Comparison of ENCODE assay signal across 8 cellular contexts in genomic region chr20:33859157-33859695, GRCh38. TPM values are rescaled to one million over a fixed set of nuclear protein-coding genes. Genes with fewer than 3 reads are reported as not detected.
A peak's percentile ranks its signal among the peaks of the same experiment; 100 is the strongest.
DNase-seq lines count a peak whose midpoint lies in the region; ATAC-seq and TF ChIP-seq lines count a peak whose summit lies in the region.

No MANE protein-coding gene starts in this region.

- peaks cover 34% of the 10 kb centered on the region for H3K4me1 Mint-ChIP-seq in activated CD8-positive, alpha-beta memory T cell treated with anti-CD3 and anti-CD28 coated beads, Interleukin-2, amount 10 ng/mL, durations not matched to agents 7 days and 5 days

- peak overlapping the region; percentile 2 for H3K4me3 Mint-ChIP-seq in activated CD8-positive, alpha-beta memory T cell treated with anti-CD3 and anti-CD28 coated beads, Interleukin-2, amount 10 ng/mL, durations not matched to agents 7 days and 5 days

- CTCF ChIA-PET in activated CD8-positive, alpha-beta memory T cell treated with anti-CD3 and anti-CD28 coated beads, Interleukin-2, amount 10 ng/mL, durations not matched to agents 7 days and 5 days (lab: Charles Lee) = interaction anchor here (0.6 to 1.2 kb wide), 6 partner anchors 10 to 270 kb away, joined by 3 read pairs; no protein-coding TSS in a partner anchor
- CTCF ChIA-PET in Panc1 (lab: Charles Lee) = interaction anchor here (0.6 kb wide), 1 partner anchor 268 kb away, joined by 7 read pairs; no protein-coding TSS in a partner anchor

- intact Hi-C loops in Panc1 (cut with micrococcal nuclease; ENCODE audit: unreplicated experiment) = no loop called here

- BruUV-seq in Panc1 (replicated peaks; lab: Mats Ljungman, UMichigan) = no TSS peak

- peaks cover 28% of the 10 kb centered on the region for H3K4me1 ChIP-seq in Panc1 (ENCODE audit: control insufficient read depth, insufficient read depth, low read length)
- H3K4me1 ChIP-seq in effector memory CD4-positive, alpha-beta T cell (ENCODE audit: control insufficient read depth, insufficient read depth, low read length, poor library complexity, severe bottlenecking) = peaks cover 19% of the 10 kb centered on the region

- H3K4me3 ChIP-seq in Panc1 (ENCODE audit: low read depth in 2 of 2, low read length in 2 of 2) = no peak overlapping the region
- H3K4me3 ChIP-seq in effector memory CD4-positive, alpha-beta T cell (ENCODE audit: insufficient read depth, low read depth, low read length, poor library complexity, severe bottlenecking) = no peak overlapping the region

- no peaks in the 10 kb centered on the region; the same call in 1 of the 2 replicates for H3K36me3 ChIP-seq in Panc1 (ENCODE audit: control insufficient read depth, insufficient read depth, low read length)
- H3K36me3 ChIP-seq in effector memory CD4-positive, alpha-beta T cell (ENCODE audit: control insufficient read depth, insufficient read depth, low read length) = peaks cover 19% of the 10 kb centered on the region

- no peaks in the 10 kb centered on the region for H3K27me3 ChIP-seq in Panc1 (ENCODE audit: control insufficient read depth, insufficient read depth, low read length)
- H3K27me3 ChIP-seq in effector memory CD4-positive, alpha-beta T cell (replicated peaks; ENCODE audit: control insufficient read depth, insufficient read depth, low read length, poor library complexity, severe bottlenecking) = no peaks in the 10 kb centered on the region

- peak overlapping the region; percentile 90 for H3K27ac Mint-ChIP-seq in activated CD8-positive, alpha-beta memory T cell treated with anti-CD3 and anti-CD28 coated beads, Interleukin-2, amount 10 ng/mL, durations not matched to agents 7 days and 5 days

- H3K36me3 Mint-ChIP-seq in activated CD8-positive, alpha-beta memory T cell treated with anti-CD3 and anti-CD28 coated beads, Interleukin-2, amount 10 ng/mL, durations not matched to agents 7 days and 5 days = peaks cover 24% of the 10 kb centered on the region

- peak; percentile 86 for DNase-seq in activated CD8-positive, alpha-beta memory T cell treated with anti-CD3 and anti-CD28 coated beads, Interleukin-2, amount 10 ng/mL, durations not matched to agents 7 days and 5 days
- DNase-seq in activated CD8-positive, alpha-beta memory T cell treated with anti-CD3 and anti-CD28 coated beads, Interleukin-2, amount 50 U/mL, for 48 hours = no peak
- peak; percentile 24 for DNase-seq in Panc1 (ENCODE audit: low read depth, low spot score)
- peak in 2 of 3 donors; percentile 11 to 21 for DNase-seq in effector memory CD4-positive, alpha-beta T cell
- peak; percentile 27 for DNase-seq in stimulated activated naive CD8-positive, alpha-beta T cell treated with anti-CD3 and anti-CD28 coated beads, Interleukin-15, Interleukin-2, amounts not matched to agents 100 U/mL and 50 U/mL, for 24 hours
- no peak for DNase-seq in NCI-H1930 (lab: John Stamatoyannopoulos, UW)
- no peak for DNase-seq in G401 (ENCODE audit: low spot score)

- no peaks in the 10 kb centered on the region for H3K9me3 Mint-ChIP-seq in activated CD8-positive, alpha-beta memory T cell treated with anti-CD3 and anti-CD28 coated beads, Interleukin-2, amount 10 ng/mL, durations not matched to agents 7 days and 5 days (ENCODE audit: low read depth)

- in situ Hi-C loops in Panc1 (cut with HindIII; ENCODE audit: low pct_unique_long_range_greater_than_20kb, low sequenced_read_pairs) = no loop called here
- in situ Hi-C loops in G401 (cut with HindIII; ENCODE audit: low sequenced_read_pairs) = no loop called here

- no peaks in the 10 kb centered on the region for H3K9me3 ChIP-seq in Panc1 (ENCODE audit: control insufficient read depth, insufficient read depth, low read depth, low read length)
- no peaks in the 10 kb centered on the region for H3K9me3 ChIP-seq in effector memory CD4-positive, alpha-beta T cell (ENCODE audit: control insufficient read depth, low read length)

- no peaks in the 10 kb centered on the region for H3K27me3 Mint-ChIP-seq in activated CD8-positive, alpha-beta memory T cell treated with anti-CD3 and anti-CD28 coated beads, Interleukin-2, amount 10 ng/mL, durations not matched to agents 7 days and 5 days

- TF ChIP-seq CTCF in Panc1 (IDR thresholded peaks at IDR 0.05) = no peak

- POLR2A ChIA-PET in Panc1 (lab: Charles Lee) = no interaction called here

- ATAC-seq in activated CD8-positive, alpha-beta memory T cell treated with anti-CD3 and anti-CD28 coated beads, Interleukin-2, amount 10 ng/mL, durations not matched to agents 7 days and 5 days = peak; percentile 76
- ATAC-seq in Panc1 = peak; percentile 36; the same call in 1 of the 2 replicates
- ATAC-seq in stimulated activated naive CD8-positive, alpha-beta T cell treated with anti-CD3 and anti-CD28 coated beads, Interleukin-15, Interleukin-2, amounts not matched to agents 100 U/mL and 50 U/mL, for 24 hours = no peak
- ATAC-seq in HG03196 (IDR thresholded peaks at IDR 0.05; ENCODE audit: unreplicated experiment) = no peak

- H3K27ac ChIP-seq in Panc1 (ENCODE audit: low read length) = peak overlapping the region; percentile 60
- H3K27ac ChIP-seq in effector memory CD4-positive, alpha-beta T cell (ENCODE audit: insufficient read depth, low read length, poor library complexity, severe bottlenecking) = peak overlapping the region; percentile 30

RNA-seq across cellular contexts. Expression of gene CHMP4B, which starts 48.1 kb away (rescaled TPM):
- 10 to 100 TPM; 79.4 to 81.9 TPM for total RNA-seq in activated CD8-positive, alpha-beta memory T cell treated with anti-CD3 and anti-CD28 coated beads, Interleukin-2, amount 10 ng/mL, durations not matched to agents 7 days and 5 days
- 87.5 TPM for total RNA-seq in Panc1 (2021; ENCODE audit: unreplicated experiment)
- 148 TPM for polyA plus RNA-seq in Panc1 (2012; ENCODE audit: insufficient read length)
- 71.3 and 87.4 TPM in 2 replicates for total RNA-seq in G401 (2014; rRNA removed; shearing (Covaris generic))

Comparison
In these comparisons a context has a peak if more than half of its experiments do, and no peak if none do; other contexts are left out.
1. DNase-seq: peak in activated CD8-positive, alpha-beta memory T cell treated with anti-CD3 and anti-CD28 coated beads, Interleukin-2, amount 10 ng/mL, durations not matched to agents 7 days and 5 days (single experiment), Panc1 (single experiment), effector memory CD4-positive, alpha-beta T cell (2 of 3) and stimulated activated naive CD8-positive, alpha-beta T cell treated with anti-CD3 and anti-CD28 coated beads, Interleukin-15, Interleukin-2, amounts not matched to agents 100 U/mL and 50 U/mL, for 24 hours (single experiment); none in activated CD8-positive, alpha-beta memory T cell treated with anti-CD3 and anti-CD28 coated beads, Interleukin-2, amount 50 U/mL, for 48 hours (single experiment), NCI-H1930 (0 of 2) and G401 (single experiment).
2. ATAC-seq: peak in activated CD8-positive, alpha-beta memory T cell treated with anti-CD3 and anti-CD28 coated beads, Interleukin-2, amount 10 ng/mL, durations not matched to agents 7 days and 5 days (single experiment) and Panc1 (single experiment); none in stimulated activated naive CD8-positive, alpha-beta T cell treated with anti-CD3 and anti-CD28 coated beads, Interleukin-15, Interleukin-2, amounts not matched to agents 100 U/mL and 50 U/mL, for 24 hours (single experiment) and HG03196 (single experiment).